In the genomic region with DNA sequence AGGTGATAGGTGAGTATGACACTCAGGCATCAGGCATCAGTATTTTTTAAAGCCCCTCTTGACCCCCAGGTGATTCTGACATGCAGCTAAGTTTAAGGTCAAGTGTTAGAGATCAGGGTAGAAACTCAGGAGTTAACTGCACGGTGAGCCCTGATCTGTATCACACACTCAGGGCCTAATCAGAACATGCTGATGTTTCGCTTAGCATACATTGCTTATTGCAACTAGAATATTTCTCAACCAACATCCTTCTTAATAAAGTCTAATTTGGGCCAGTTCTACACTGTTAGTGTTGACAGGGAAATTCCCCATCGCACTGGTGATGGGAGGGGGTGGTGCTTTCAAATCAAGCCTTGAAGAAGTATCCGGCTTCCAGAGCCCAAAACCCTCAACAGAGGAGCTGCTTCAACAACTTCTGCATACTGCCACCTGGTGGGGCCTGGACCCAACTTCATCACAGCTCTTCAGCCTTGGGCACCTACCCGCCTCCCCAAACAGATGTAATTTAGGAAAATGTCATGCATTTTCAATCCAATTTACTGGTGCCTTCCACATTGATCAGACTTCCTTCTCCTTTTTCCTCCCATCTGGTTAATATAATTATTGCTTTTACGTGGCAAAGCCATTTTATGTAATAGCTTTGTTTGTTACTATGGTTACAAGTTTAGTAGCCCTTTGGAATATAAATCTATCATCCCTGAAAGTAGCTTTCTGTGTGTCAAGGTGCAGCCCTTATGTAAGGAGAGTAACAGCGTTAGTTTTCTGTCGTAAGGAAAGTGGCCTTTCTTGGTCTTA, we compare ENCODE assay signal across 8 cellular contexts.
DNase-seq lines count a peak whose midpoint lies in the region; ATAC-seq, FAIRE-seq and TF ChIP-seq lines count a peak whose summit lies in the region.

No MANE protein-coding gene starts in this region.

- no peak for TF ChIP-seq POLR2A in endothelial cell of umbilical vein (IDR thresholded peaks at IDR 0.05; ENCODE audit: low read depth, low read length)

- BruUV-seq in endothelial cell of umbilical vein (replicated peaks; lab: Mats Ljungman, UMichigan), result no TSS peak

- no peaks in the 10 kb centered on the region for H3K9me3 ChIP-seq in endothelial cell of umbilical vein (replicated peaks; ENCODE audit: control insufficient read depth, insufficient read depth, low read length)

- no peaks in the 10 kb centered on the region for H3K27me3 ChIP-seq in endothelial cell of umbilical vein (ENCODE audit: control insufficient read depth in 2 of 2, insufficient read depth in 2 of 2, low read length in 2 of 2)

- no peaks in the 10 kb centered on the region for H3K36me3 ChIP-seq in endothelial cell of umbilical vein (ENCODE audit: control insufficient read depth in 2 of 2, extremely low read depth in 1 of 2, insufficient read depth in 2 of 2, low read length in 2 of 2)

- H3K4me1 ChIP-seq in endothelial cell of umbilical vein (ENCODE audit: control insufficient read depth, extremely low read depth, insufficient read depth, low read length), result no peaks in the 10 kb centered on the region

- intact Hi-C loops in endothelial cell of umbilical vein (cut with micrococcal nuclease), result loop anchor here (1.0 to 10.0 kb wide), 8 partner anchors 134 to 918 kb away; no protein-coding TSS in a partner anchor

- no peak overlapping the region for H3K27ac ChIP-seq in endothelial cell of umbilical vein (ENCODE audit: insufficient read depth, low read depth, low read length)

- TF ChIP-seq CTCF in endothelial cell of umbilical vein (IDR thresholded peaks at IDR 0.05; ENCODE audit: extremely low read depth in 1 of 2, insufficient read depth in 1 of 2, low read depth in 1 of 2, low read length in 2 of 2), result peak; percentile 72 to 87

- FAIRE-seq in endothelial cell of umbilical vein (lab: Jason Lieb, UNC), result peak; percentile 98

- H3K9ac ChIP-seq in endothelial cell of umbilical vein (replicated peaks; ENCODE audit: extremely low read depth, insufficient read depth, low read length), result no peak overlapping the region

- no peak overlapping the region for H3K4me2 ChIP-seq in endothelial cell of umbilical vein (ENCODE audit: insufficient read depth, low read length)

- H2AFZ ChIP-seq in endothelial cell of umbilical vein (ENCODE audit: low read depth, low read length), result no peak overlapping the region

- H3K9me1 ChIP-seq in endothelial cell of umbilical vein (replicated peaks; ENCODE audit: control insufficient read depth, extremely low read depth, insufficient read depth, low read length), result no peaks in the 10 kb centered on the region

- dilution Hi-C loops in endothelial cell of umbilical vein (cut with MboI; ENCODE audit: extremely low pct_ligation_motif_present, low sequenced_read_pairs), result loop anchor here (25.0 kb wide), 1 partner anchor 355 kb away; no protein-coding TSS in a partner anchor

- no peak overlapping the region for H3K4me3 ChIP-seq in endothelial cell of umbilical vein (replicated peaks in 1 of 3; ENCODE audit: insufficient read depth in 1 of 3, low read depth in 1 of 3, low read length in 3 of 3)

- ATAC-seq in GM19372 (IDR thresholded peaks at IDR 0.05; ENCODE audit: low read depth, unreplicated experiment) (peak; percentile 91), HG03571 (IDR thresholded peaks at IDR 0.05; ENCODE audit: unreplicated experiment) (peak; percentile 85)

- H4K20me1 ChIP-seq in endothelial cell of umbilical vein (replicated peaks; ENCODE audit: control insufficient read depth, extremely low read depth, insufficient read depth, low read length), result no peaks in the 10 kb centered on the region

- POLR2A ChIA-PET in endothelial cell of umbilical vein (lab: Charles Lee), result no interaction called here

- DNase-seq in C1 segment of cervical spinal cord (lab: John Stamatoyannopoulos, UW), result peak in 12 of 14 donors; percentile 21 to 62 (median 41)
- peak; percentile 43 to 53 for DNase-seq in NOMO-1 (lab: John Stamatoyannopoulos, UW; ENCODE audit: unreplicated experiment in 2 of 2)
- peak; percentile 66 for DNase-seq in activated CD8-positive, alpha-beta memory T cell treated with anti-CD3 and anti-CD28 coated beads, Interleukin-2, amount 50 U/mL, for 1 hour (ENCODE audit: extremely low read depth)
- peak; percentile 80 for DNase-seq in endothelial cell of umbilical vein (ENCODE audit: low read depth, low spot score)
- DNase-seq in mucosa of gallbladder (ENCODE audit: low spot score), result peak; percentile 87
- DNase-seq in stimulated activated CD8-positive, alpha-beta memory T cell treated with anti-CD3 and anti-CD28 coated beads, Interleukin-4, amount 100 ng/mL, for 1 hour (ENCODE audit: low read depth in 2 of 2, low spot score in 1 of 2), result peak; percentile 60 to 70

- H3K79me2 ChIP-seq in endothelial cell of umbilical vein (ENCODE audit: control insufficient read depth, insufficient read depth, low read length), result no peaks in the 10 kb centered on the region

- CTCF ChIA-PET in endothelial cell of umbilical vein (lab: Charles Lee), result interaction anchor here (0.6 to 6.6 kb wide), 70 partner anchors 9 to 917 kb away, joined by 3 to 270 read pairs (median 4); no protein-coding TSS in a partner anchor

TF ChIP-seq in endothelial cell of umbilical vein, 7 proteins besides CTCF, POLR2A, EP300 and RAD21:
- TF ChIP-seq JUN (IDR thresholded peaks at IDR 0.05; ENCODE audit: borderline replicate concordance, insufficient read depth, insufficient read length, low read depth) (no peak), MAX (IDR thresholded peaks at IDR 0.05; ENCODE audit: insufficient read depth, insufficient read length) (no peak), POLR2AphosphoS5 (IDR thresholded peaks at IDR 0.05; ENCODE audit: insufficient read depth, low read depth, low read length) (no peak), MYC (IDR thresholded peaks at IDR 0.05; ENCODE audit: low read depth, low read length) (no peak), GATA2 (IDR thresholded peaks at IDR 0.05; ENCODE audit: insufficient read depth, insufficient read length, low read depth, low read length) (no peak), EZH2 (IDR thresholded peaks at IDR 0.05; ENCODE audit: borderline replicate concordance, low read depth, low read length, severe bottlenecking) (no peak), FOS (IDR thresholded peaks at IDR 0.05; ENCODE audit: borderline replicate concordance, insufficient read depth, low read length) (no peak)
